8 cellular contexts compared by ENCODE assay signal in the genomic region with DNA sequence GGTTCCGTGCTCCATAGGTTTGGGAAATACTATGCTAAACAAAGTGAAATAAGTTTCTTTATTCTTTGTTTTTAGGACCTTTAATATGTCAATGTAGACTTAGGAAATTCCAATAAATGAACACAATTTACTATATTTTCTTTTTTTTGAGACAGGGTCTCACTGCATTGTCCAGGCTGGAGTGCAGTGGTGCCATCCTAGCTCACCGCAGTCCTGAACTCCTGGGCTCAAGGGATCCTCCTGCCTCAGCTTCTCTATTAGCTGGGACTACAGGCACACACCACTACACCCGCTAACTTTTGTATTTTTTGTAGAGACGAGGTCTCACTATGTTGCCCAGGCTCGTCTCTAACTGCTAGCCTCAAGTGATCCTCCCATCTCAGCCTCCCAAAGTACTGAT.
"Had no signal": no experiment of that assay in that cellular context is flagged by ENCODE, and none has a peak within 500 bp of the region (broad histone marks: within the 10 kb centered on the region; RNA-seq: fewer than 3 reads in every experiment).

No MANE protein-coding gene starts in this region.

- ATAC-seq: HCT116 had no signal

- FAIRE-seq: HTR-8/SVneo had no signal

- H3K9ac ChIP-seq: GM23248 had no signal

- DNase-seq: GM23248, GOT3, H7, IMR-90, KBM-7 had no signal

- H3K27ac ChIP-seq: GM23248 had no signal

- H3K4me3 ChIP-seq: GM23248, HAP-1 had no signal

- H3K9me3 ChIP-seq: HAP-1 had no signal

- H2AFZ ChIP-seq: GM23248 had no signal

- H3K36me3 ChIP-seq: HAP-1 had no signal
